In genomic region chr3:196326936-196327335, GRCh38 we compare ENCODE assay signal across 25 cellular contexts. TPM values are rescaled to one million over a fixed set of nuclear protein-coding genes. Genes with fewer than 3 reads are reported as not detected.
"Had no signal": no experiment of that assay in that cellular context is flagged by ENCODE, and none has a peak within 500 bp of the region (broad histone marks: within the 10 kb centered on the region; RNA-seq: fewer than 3 reads in every experiment).

No MANE protein-coding gene starts in this region.

- H3K4me1 ChIP-seq: colonic mucosa, foreskin keratinocyte, heart left ventricle, psoas muscle, spleen, transverse colon had no signal

- H3K27me3 ChIP-seq: foreskin keratinocyte, spleen had no signal

- DNase-seq: colonic mucosa; erythroblast; foreskin keratinocyte; heart left ventricle; hippocampal formation; mammary epithelial cell; naive thymus-derived CD4-positive, alpha-beta T cell; psoas muscle; retina; spleen; stimulated activated CD4-positive, alpha-beta T cell treated with anti-CD3 and anti-CD28 coated beads, Interleukin-15, amount 100 ng/mL, for 24 hours; stimulated activated CD4-positive, alpha-beta T cell treated with anti-CD3 and anti-CD28 coated beads, Interleukin-1b, Interleukin-23, amount 100 ng/mL, for 48 hours; stimulated activated CD4-positive, alpha-beta T cell treated with anti-CD3 and anti-CD28 coated beads, Interleukin-4, amount 100 ng/mL, for 24 hours; stimulated activated naive B cell treated with anti-CD40 and anti-IgM and Interleukin-4, amounts not matched to agents 10 μg/mL and 1 μg/mL and 100 μg/mL, for 72 hours; stimulated activated naive CD8-positive, alpha-beta T cell treated with anti-CD3 and anti-CD28 coated beads, Interleukin-15, amount 100 ng/mL, for 72 hours; substantia nigra; transverse colon had no signal

- H3K27ac Mint-ChIP-seq: naive thymus-derived CD4-positive, alpha-beta T cell; stimulated activated naive B cell treated with anti-CD40 and anti-IgM and Interleukin-4, amounts not matched to agents 10 μg/mL and 1 μg/mL and 100 μg/mL, for 72 hours had no signal

- H3K4me3 Mint-ChIP-seq: endodermal cell; naive thymus-derived CD4-positive, alpha-beta T cell; stimulated activated naive B cell treated with anti-CD40 and anti-IgM and Interleukin-4, amounts not matched to agents 10 μg/mL and 1 μg/mL and 100 μg/mL, for 72 hours; stimulated activated naive CD8-positive, alpha-beta T cell treated with anti-CD3 and anti-CD28 coated beads, Interleukin-15, amount 100 ng/mL, for 72 hours had no signal

- H3K9me3 Mint-ChIP-seq: endodermal cell; naive thymus-derived CD4-positive, alpha-beta T cell; stimulated activated naive B cell treated with anti-CD40 and anti-IgM and Interleukin-4, amounts not matched to agents 10 μg/mL and 1 μg/mL and 100 μg/mL, for 72 hours; stimulated activated naive CD8-positive, alpha-beta T cell treated with anti-CD3 and anti-CD28 coated beads, Interleukin-15, amount 100 ng/mL, for 72 hours had no signal

- H3K27ac ChIP-seq: colonic mucosa, foreskin keratinocyte, heart left ventricle, psoas muscle, spleen, thoracic aorta, transverse colon had no signal

- H3K9me3 ChIP-seq: colonic mucosa, heart left ventricle, psoas muscle, spleen, thoracic aorta, transverse colon had no signal

- H3K36me3 ChIP-seq: colonic mucosa, heart left ventricle, spleen, thoracic aorta, transverse colon had no signal

- H3K4me1 Mint-ChIP-seq: stimulated activated naive B cell treated with anti-CD40 and anti-IgM and Interleukin-4, amounts not matched to agents 10 μg/mL and 1 μg/mL and 100 μg/mL, for 72 hours had no signal

- H3K36me3 Mint-ChIP-seq: stimulated activated naive B cell treated with anti-CD40 and anti-IgM and Interleukin-4, amounts not matched to agents 10 μg/mL and 1 μg/mL and 100 μg/mL, for 72 hours had no signal

- ATAC-seq: foreskin keratinocyte; heart left ventricle; left lobe of liver; naive thymus-derived CD4-positive, alpha-beta T cell; psoas muscle; sciatic nerve; stimulated activated naive B cell treated with anti-CD40 and anti-IgM and Interleukin-4, amounts not matched to agents 10 μg/mL and 1 μg/mL and 100 μg/mL, for 72 hours; stimulated activated naive CD8-positive, alpha-beta T cell treated with anti-CD3 and anti-CD28 coated beads, Interleukin-15, amount 100 ng/mL, for 72 hours had no signal

- H3K27me3 Mint-ChIP-seq: stimulated activated naive B cell treated with anti-CD40 and anti-IgM and Interleukin-4, amounts not matched to agents 10 μg/mL and 1 μg/mL and 100 μg/mL, for 72 hours had no signal

- H3K4me3 ChIP-seq: colonic mucosa, heart left ventricle, psoas muscle, spleen, thoracic aorta, transverse colon had no signal

RNA-seq across cellular contexts. Expression of gene TM4SF19, which starts 11.3 kb away (rescaled TPM):
- total RNA-seq: cerebellum, dermis blood vessel endothelial cell, endodermal cell, endothelial cell of umbilical vein, left lobe of liver, mammary epithelial cell, skeletal muscle tissue, thoracic aorta, transverse colon had no signal
- polyA plus RNA-seq: endothelial cell of umbilical vein, heart left ventricle had no signal
